ENCODE assay signal across 1 cellular context in genomic region chr9:125261501-125262216, GRCh38.
A peak's percentile ranks its signal among the peaks of the same experiment; 100 is the strongest.
TF ChIP-seq lines count a peak whose summit lies in the region.

TSS of gene GAPVD1 (plus strand) at chr9:125261826. CDS start at chr9:125298922, 37,096 bp downstream.

TF ChIP-seq in A549, 52 proteins besides CTCF, POLR2A, EP300 and RAD21 (continued from another document):
- TF ChIP-seq TFCP2L1 (CRISPR knock-in tag; IDR thresholded peaks at IDR 0.05) = no peak
- no peak for TF ChIP-seq REST (IDR thresholded peaks at IDR 0.05)
- peak; percentile 69 for TF ChIP-seq USF2 (IDR thresholded peaks at IDR 0.05)
- TF ChIP-seq GATA3 (IDR thresholded peaks at IDR 0.05; ENCODE audit: borderline replicate concordance) = peak; percentile 39; the same call in 1 of the 2 replicates
- no peak for TF ChIP-seq CHD4 (IDR thresholded peaks at IDR 0.05; ENCODE audit: borderline replicate concordance)
- no peak for TF ChIP-seq HDAC2 (IDR thresholded peaks at IDR 0.05)
- no peak for TF ChIP-seq POLR2AphosphoS2 (conservative IDR thresholded peaks at IDR 0.05; ENCODE audit: low read length)
- no peak for TF ChIP-seq FOSL2 (IDR thresholded peaks at IDR 0.05)
- no peak for TF ChIP-seq FOSL2 (CRISPR knock-in tag; IDR thresholded peaks at IDR 0.05)
- TF ChIP-seq ZFP36 (IDR thresholded peaks at IDR 0.05; ENCODE audit: borderline replicate concordance, partially characterized antibody) = no peak
- TF ChIP-seq EHF (CRISPR knock-in tag; IDR thresholded peaks at IDR 0.05) = no peak
- no peak for TF ChIP-seq MYC (IDR thresholded peaks at IDR 0.05; ENCODE audit: borderline replicate concordance, low read length)
- TF ChIP-seq ZSCAN20 (CRISPR knock-in tag; IDR thresholded peaks at IDR 0.05) = no peak
- no peak for TF ChIP-seq SMC3 (IDR thresholded peaks at IDR 0.05)
